20 cellular contexts compared by ENCODE assay signal in the genomic region with DNA sequence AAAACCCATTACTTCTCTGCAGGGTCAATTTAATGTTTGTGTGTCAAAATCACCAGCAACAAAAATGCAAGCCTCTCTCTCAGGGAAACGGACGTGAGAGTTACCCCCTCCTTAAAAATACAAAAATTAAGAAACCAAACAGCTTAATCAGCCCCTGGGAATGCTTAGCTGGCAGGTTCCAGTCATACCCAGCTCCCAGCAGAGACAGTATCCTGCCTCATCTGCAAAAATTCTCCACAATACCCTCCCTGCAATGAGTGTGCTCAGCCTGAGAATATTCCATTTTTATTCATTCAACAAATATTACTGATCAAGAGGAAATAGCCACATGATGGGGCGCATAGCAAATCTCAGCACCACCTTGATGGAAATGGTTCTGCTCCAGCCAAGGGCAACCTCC. TPM values are rescaled to one million over a fixed set of nuclear protein-coding genes. Genes with fewer than 3 reads are reported as not detected.
A peak's percentile ranks its signal among the peaks of the same experiment; 100 is the strongest.
DNase-seq lines count a peak whose midpoint lies in the region; ATAC-seq and TF ChIP-seq lines count a peak whose summit lies in the region.
"Had no signal": no experiment of that assay in that cellular context is flagged by ENCODE, and none has a peak within 500 bp of the region (broad histone marks: within the 10 kb centered on the region; RNA-seq: fewer than 3 reads in every experiment).

No MANE protein-coding gene starts in this region.

- peak overlapping the region; percentile 30 for H4K91ac ChIP-seq in mesenchymal stem cell (ENCODE audit: low read length)

- H3K4me3 ChIP-seq in mesenchymal stem cell (ENCODE audit: insufficient read depth in 1 of 2, low read depth in 1 of 2, low read length in 2 of 2) = no peak overlapping the region
- H3K4me3 ChIP-seq: GM23338 had no signal

- no peak overlapping the region for H2BK120ac ChIP-seq in mesenchymal stem cell (ENCODE audit: low read depth, low read length)

- no peaks in the 10 kb centered on the region for H3K79me1 ChIP-seq in mesenchymal stem cell (replicated peaks; ENCODE audit: low read length, poor library complexity, severe bottlenecking)

- H3K27ac ChIP-seq in mesenchymal stem cell (ENCODE audit: low read length, poor library complexity, severe bottlenecking) (no peak overlapping the region), RWPE1 (no peak overlapping the region)

- H3K36me3 ChIP-seq in mesenchymal stem cell (ENCODE audit: control insufficient read depth in 1 of 2, insufficient read depth in 2 of 2, low read depth in 1 of 2, low read length in 2 of 2) = no peaks in the 10 kb centered on the region
- H3K36me3 ChIP-seq: BE2C had no signal

- H3K4ac ChIP-seq in mesenchymal stem cell (ENCODE audit: low read depth in 1 of 2, low read length in 2 of 2) = peak overlapping the region in 1 of 2 experiments; percentile 50

- no peak overlapping the region for H2BK15ac ChIP-seq in mesenchymal stem cell (ENCODE audit: low read depth, poor library complexity, severe bottlenecking)

- H2BK5ac ChIP-seq in mesenchymal stem cell (ENCODE audit: low read depth, low read length, poor library complexity, severe bottlenecking) = no peak overlapping the region

- no peak overlapping the region for H3K9ac ChIP-seq in mesenchymal stem cell (ENCODE audit: low read length)

- no peak overlapping the region for H3K23ac ChIP-seq in mesenchymal stem cell (ENCODE audit: low read length in 2 of 2)

- H3K9me3 ChIP-seq in mesenchymal stem cell (ENCODE audit: control insufficient read depth, low read length) = no peaks in the 10 kb centered on the region
- H3K9me3 ChIP-seq: BE2C had no signal

- CTCF ChIA-PET in RWPE1 (lab: Yijun Ruan, JAX) = no interaction called here

- H3K4me2 ChIP-seq in mesenchymal stem cell (ENCODE audit: low read length, poor library complexity, severe bottlenecking) = no peak overlapping the region
- H3K4me2 ChIP-seq: GM23338 had no signal

- 79% methylated on average over 3 of the region's 3 CpGs for WGBS in mesenchymal stem cell

- H3K18ac ChIP-seq in mesenchymal stem cell (ENCODE audit: low read depth in 1 of 2, low read length in 2 of 2) = peak overlapping the region; percentile 64 to 98

- H2BK12ac ChIP-seq in mesenchymal stem cell (ENCODE audit: low read length in 2 of 2) = peak overlapping the region in 1 of 2 experiments; percentile 89

- no peak overlapping the region for H3K14ac ChIP-seq in mesenchymal stem cell (ENCODE audit: low read length in 2 of 2)

- no peak overlapping the region for H2AK5ac ChIP-seq in mesenchymal stem cell (ENCODE audit: low read length, severe bottlenecking)

- TF ChIP-seq CTCF in RWPE1 (conservative IDR thresholded peaks at IDR 0.05; ENCODE audit: low read depth) = no peak

- H3K27me3 ChIP-seq in mesenchymal stem cell (ENCODE audit: control insufficient read depth in 1 of 2, insufficient read depth in 1 of 2, low read length in 2 of 2) = peaks cover 0 to 4% of the 10 kb centered on the region in 2 experiments
- H3K27me3 ChIP-seq: BE2C had no signal

- H2AFZ ChIP-seq in mesenchymal stem cell (ENCODE audit: low read depth, low read length) = no peak overlapping the region
- H2AFZ ChIP-seq: GM23338 had no signal

- DNase-seq in AG20443 (ENCODE audit: low spot score) = peak; percentile 51
- DNase-seq in M059J (ENCODE audit: low read depth) = peak; percentile 29
- no peak for DNase-seq in mesenchymal stem cell
- no peak for DNase-seq in RWPE1 (ENCODE audit: low spot score)
- DNase-seq in globus pallidus (ENCODE audit: low spot score) = no peak
- no peak for DNase-seq in NCI-H226
- DNase-seq: BE2C; CD4-positive, CD25-positive, alpha-beta regulatory T cell; CD8-positive, alpha-beta memory T cell; COR-L47; DMS 273 treated with DMSO at 0.1 percent for 48 hours; DMS53; DND-41; EL; HCEC 1CT; KBM-7 had no signal

- ATAC-seq in GM21528 (IDR thresholded peaks at IDR 0.05; ENCODE audit: low FRiP score, unreplicated experiment) = no peak
- ATAC-seq: GM23338 had no signal

- H4K8ac ChIP-seq in mesenchymal stem cell (ENCODE audit: low read length) = no peak overlapping the region

- peaks cover 1% of the 10 kb centered on the region for H3K4me1 ChIP-seq in mesenchymal stem cell (ENCODE audit: control insufficient read depth, insufficient read depth, low read depth, low read length)
- H3K4me1 ChIP-seq: BE2C had no signal

- POLR2A ChIA-PET in RWPE1 (lab: Yijun Ruan, JAX; ENCODE audit: low non-redundant PET) = no interaction called here

RNA-seq across cellular contexts. Expression of a gene that starts 36.3 kb away (rescaled TPM):
- 9.8 and 12.2 TPM in 2 replicates for total RNA-seq in M059J (2014; rRNA removed; shearing (Covaris generic))
- polyA plus RNA-seq in mesenchymal stem cell (2013, experiment 1 of 2) = 0.62 TPM
- 0.66 TPM for polyA plus RNA-seq in mesenchymal stem cell (2013, experiment 2 of 2)
- total RNA-seq: CD4-positive, CD25-positive, alpha-beta regulatory T cell; CD8-positive, alpha-beta memory T cell; G401 had no signal
- polyA plus RNA-seq: CD4-positive, CD25-positive, alpha-beta regulatory T cell; IgD-negative memory B cell had no signal

Comparison
In these comparisons a context has a peak if more than half of its experiments do, and no peak if none do; other contexts are left out.
1. DNase-seq: peak in AG20443 (single experiment) and M059J (single experiment); none in mesenchymal stem cell (single experiment), RWPE1 (single experiment), globus pallidus (single experiment) and NCI-H226 (single experiment).